ENCODE assay signal across 8 cellular contexts in genomic region chr10:62804384-62805138, GRCh38. TPM values are rescaled to one million over a fixed set of nuclear protein-coding genes. Genes with fewer than 3 reads are reported as not detected.
DNase-seq lines count a peak whose midpoint lies in the region; ATAC-seq, FAIRE-seq and TF ChIP-seq lines count a peak whose summit lies in the region.

TSS of gene ADO (plus strand) at chr10:62804720. CDS start at chr10:62805060, 340 bp downstream.

- no peaks in the 10 kb centered on the region for H3K9me3 ChIP-seq in A549
- H3K9me3 ChIP-seq in mammary epithelial cell (replicated peaks; ENCODE audit: insufficient read depth, low read length) = no peaks in the 10 kb centered on the region

- in situ Hi-C loops in mammary epithelial cell (cut with MboI; ENCODE audit: low sequenced_read_pairs in 2 of 2) = loop anchor here (10.0 to 25.0 kb wide), 2 partner anchors 190 to 367 kb away; no protein-coding TSS in a partner anchor

- TF ChIP-seq CTCF in A549 (IDR thresholded peaks at IDR 0.05) (no peak), VCaP (conservative IDR thresholded peaks at IDR 0.05) (no peak), mammary epithelial cell (conservative IDR thresholded peaks at IDR 0.05 in 1 of 2, IDR thresholded peaks at IDR 0.05 in 1 of 2; ENCODE audit: extremely low read depth in 1 of 2, insufficient read depth in 1 of 2, low read depth in 1 of 2, low read length in 2 of 2) (no peak)

- H2AFZ ChIP-seq in mammary epithelial cell (ENCODE audit: low read depth, low read length) = peak within 1 kb of the TSS; percentile 99

- H3K79me2 ChIP-seq in mammary epithelial cell (ENCODE audit: insufficient read depth, low read length) = peaks cover 46% of the 10 kb centered on the region

- TF ChIP-seq POLR2A in A549 (IDR thresholded peaks at IDR 0.05; ENCODE audit: low read length) = peak; percentile 83
- peak; percentile 74 for TF ChIP-seq POLR2A in GM18526 (IDR thresholded peaks at IDR 0.05; ENCODE audit: extremely low read depth, insufficient read length)

- no peaks in the 10 kb centered on the region for H3K27me3 ChIP-seq in mammary epithelial cell (ENCODE audit: insufficient read depth, low read length)

- intact Hi-C loops in mammary epithelial cell (cut with micrococcal nuclease) = loop anchor here (1.0 to 2.0 kb wide), 3 partner anchors 72 to 194 kb away; no protein-coding TSS in a partner anchor

- no peak for TF ChIP-seq RAD21 in A549 (conservative IDR thresholded peaks at IDR 0.05 in 1 of 2, IDR thresholded peaks at IDR 0.05 in 1 of 2)

- H3K4me1 ChIP-seq in A549 (peaks cover 25% of the 10 kb centered on the region), mammary epithelial cell (ENCODE audit: insufficient read depth, low read length) (peaks cover 20% of the 10 kb centered on the region)

- peak; percentile 84 to 91 for DNase-seq in A549 (ENCODE audit: low read depth in 1 of 2, low spot score in 1 of 2)
- DNase-seq in NCI-H2107 treated with DMSO at 0.1 percent for 48 hours (lab: John Stamatoyannopoulos, UW; ENCODE audit: unreplicated experiment) = peak; percentile 44
- peak; percentile 73 for DNase-seq in mammary epithelial cell
- DNase-seq in iPS-NIHi11 (ENCODE audit: low spot score) = peak; percentile 88

- no peaks in the 10 kb centered on the region for H3K36me3 ChIP-seq in mammary epithelial cell (ENCODE audit: insufficient read depth, low read length)

- WGBS in A549 (ENCODE audit: missing lambda C conversion rate) = 1% methylated on average over 24 of the region's 73 CpGs
- WGBS in mammary epithelial cell (ENCODE audit: low coverage, missing lambda C conversion rate) = 1% methylated on average over 17 of the region's 73 CpGs

- CTCF ChIA-PET in A549 (lab: Yijun Ruan, JAX) = interaction anchor here (0.8 to 1.5 kb wide), 3 partner anchors 13 to 211 kb away, joined by 3 to 5 read pairs (median 4); no protein-coding TSS in a partner anchor
- CTCF ChIA-PET in mammary epithelial cell (lab: Charles Lee; ENCODE audit: low non-redundant PET) = interaction anchor here (0.9 kb wide), 1 partner anchor 1810 kb away, joined by 4 read pairs; no protein-coding TSS in a partner anchor

- no peak for TF ChIP-seq EP300 in A549 (IDR thresholded peaks at IDR 0.05)

- H3K4me3 ChIP-seq in A549 = peak within 1 kb of the TSS; percentile 94
- peak within 1 kb of the TSS; percentile 96 to 100 (median 98) for H3K4me3 ChIP-seq in mammary epithelial cell (replicated peaks in 1 of 3; ENCODE audit: insufficient read depth in 1 of 3, low read depth in 2 of 3, low read length in 3 of 3)
- H3K4me3 ChIP-seq in skin epidermis = peak within 1 kb of the TSS; percentile 68 to 95 (median 75)

- no TSS peak for BruUV-seq in mammary epithelial cell (replicated peaks; lab: Mats Ljungman, UMichigan)

- POLR2A ChIA-PET in A549 (lab: Yijun Ruan, JAX) = interaction anchor here (0.7 to 1.9 kb wide), 3 partner anchors 13 to 194 kb away, joined by 3 to 14 read pairs (median 4); partner anchors contain the start of gene EGR2

- FAIRE-seq in A549 (lab: Jason Lieb, UNC) = no peak

- peak within 1 kb of the TSS; percentile 97 to 100 for H3K27ac ChIP-seq in A549
- peak within 1 kb of the TSS; percentile 93 for H3K27ac ChIP-seq in VCaP
- H3K27ac ChIP-seq in mammary epithelial cell (ENCODE audit: insufficient read depth, low read depth, low read length) = peak within 1 kb of the TSS; percentile 76
- H3K27ac ChIP-seq in skin epidermis = peak within 1 kb of the TSS; percentile 61 to 98 (median 95)

- peak within 1 kb of the TSS; percentile 56 for H3K9ac ChIP-seq in mammary epithelial cell (ENCODE audit: insufficient read depth, low read length)

- no peaks in the 10 kb centered on the region for H4K20me1 ChIP-seq in mammary epithelial cell (ENCODE audit: insufficient read depth, low read length)

- H3K4me2 ChIP-seq in A549 (peak within 1 kb of the TSS; percentile 86), mammary epithelial cell (ENCODE audit: insufficient read depth, low read depth, low read length) (peak within 1 kb of the TSS; percentile 96)

- ATAC-seq in A549 (peak; percentile 94), HG03060 (IDR thresholded peaks at IDR 0.05; ENCODE audit: low read depth, unreplicated experiment) (peak; percentile 77)

- dilution Hi-C loops in mammary epithelial cell (cut with HindIII; ENCODE audit: low sequenced_read_pairs) = no loop called here

TF ChIP-seq in A549, 52 proteins besides CTCF, POLR2A, EP300 and RAD21 (continues in another document):
- TF ChIP-seq PHF8 (IDR thresholded peaks at IDR 0.05; ENCODE audit: borderline replicate concordance, low read depth) (peak; percentile 73; the same call in 1 of the 2 replicates), CHD4 (IDR thresholded peaks at IDR 0.05; ENCODE audit: borderline replicate concordance) (no peak), ZFP36 (IDR thresholded peaks at IDR 0.05; ENCODE audit: borderline replicate concordance, partially characterized antibody) (no peak), ESRRA (IDR thresholded peaks at IDR 0.05; ENCODE audit: borderline replicate concordance, low read length) (no peak), JUNB (IDR thresholded peaks at IDR 0.05) (no peak), HOXB5 (CRISPR knock-in tag; IDR thresholded peaks at IDR 0.05) (no peak), USF2 (IDR thresholded peaks at IDR 0.05) (no peak), PBX3 (IDR thresholded peaks at IDR 0.05) (peak; percentile 90), EHMT2 (IDR thresholded peaks at IDR 0.05; ENCODE audit: low read depth) (peak; percentile 33), HES2 (IDR thresholded peaks at IDR 0.05) (no peak), FOSB (CRISPR knock-in tag; IDR thresholded peaks at IDR 0.05) (no peak), FOXS1 (CRISPR knock-in tag; IDR thresholded peaks at IDR 0.05) (no peak), FOSL2 (IDR thresholded peaks at IDR 0.05) (no peak), FOSL2 (CRISPR knock-in tag; IDR thresholded peaks at IDR 0.05) (peak; percentile 19), NR3C1 (IDR thresholded peaks at IDR 0.05) (no peak), MYC (IDR thresholded peaks at IDR 0.05; ENCODE audit: borderline replicate concordance, low read length) (peak; percentile 86), HOXB13 (CRISPR knock-in tag; IDR thresholded peaks at IDR 0.05; ENCODE audit: low read depth) (0 out of 2 replicates have a peak, but pooled peaks have one; percentile 17), E2F6 (IDR thresholded peaks at IDR 0.05; ENCODE audit: borderline replicate concordance, low read depth) (peak; percentile 21; the same call in 1 of the 2 replicates), POLR2AphosphoS2 (conservative IDR thresholded peaks at IDR 0.05; ENCODE audit: low read length) (no peak), RCOR1 (IDR thresholded peaks at IDR 0.05; ENCODE audit: low read depth, low read length) (no peak), CEBPB (IDR thresholded peaks at IDR 0.05) (no peak), MAFK (IDR thresholded peaks at IDR 0.05; ENCODE audit: partially characterized antibody) (no peak), GATA3 (IDR thresholded peaks at IDR 0.05; ENCODE audit: borderline replicate concordance) (peak; percentile 6; the same call in 1 of the 2 replicates), RNF2 (IDR thresholded peaks at IDR 0.05; ENCODE audit: borderline replicate concordance, low read depth) (no peak), RFX5 (IDR thresholded peaks at IDR 0.05) (no peak), ZNF302 (CRISPR knock-in tag; IDR thresholded peaks at IDR 0.05) (no peak), NPAS2 (CRISPR knock-in tag; IDR thresholded peaks at IDR 0.05; ENCODE audit: borderline replicate concordance) (no peak), ZSCAN20 (CRISPR knock-in tag; IDR thresholded peaks at IDR 0.05) (no peak), TP53 (CRISPR knock-in tag; IDR thresholded peaks at IDR 0.05) (peak; percentile 58; the same call in 1 of the 2 replicates), HEYL (CRISPR knock-in tag; IDR thresholded peaks at IDR 0.05) (no peak), RARB (CRISPR knock-in tag; IDR thresholded peaks at IDR 0.05) (no peak)

RNA-seq across cellular contexts. Expression of gene ADO, which starts in this region (rescaled TPM):
- 22.0 and 23.2 TPM in 2 replicates for polyA plus RNA-seq in A549 (2011; rRNA removed)
- polyA plus RNA-seq in A549 (2012; cell fraction: cytosol; rRNA removed) = 8.1 and 12.3 TPM in 2 replicates
- 6.5 and 9.4 TPM in 2 replicates for polyA plus RNA-seq in A549 (2012; cell fraction: nucleus; rRNA removed)
- 16.6 to 19.0 TPM (median 18.8 TPM) in 3 replicates for polyA plus RNA-seq in A549 (2017; fragmentation: RNase III; extraction: RNeasy Plus Mini Kit Qiagen cat#74134 plus additional on column Dnase treatment)
- 8.4 and 8.7 TPM in 2 replicates for polyA minus RNA-seq in A549 (2011; rRNA and poly(A)+ RNA removed)
- 10 to 100 TPM; 22.3 to 26.5 TPM for total RNA-seq in mammary epithelial cell
- polyA plus RNA-seq in mammary epithelial cell = 9.8 TPM
- polyA minus RNA-seq in mammary epithelial cell = 7.7 TPM

Comparison
In these comparisons a context has a peak if more than half of its experiments do, and no peak if none do; other contexts are left out.
1. Peak in every context shown above with its lines: DNase-seq, ATAC-seq, H3K4me3 ChIP-seq and H3K27ac ChIP-seq.